In genomic region chr6:112337209-112337638, GRCh38 we compare ENCODE assay signal across 8 cellular contexts. TPM values are rescaled to one million over a fixed set of nuclear protein-coding genes. Genes with fewer than 3 reads are reported as not detected.
DNase-seq lines count a peak whose midpoint lies in the region; ATAC-seq and TF ChIP-seq lines count a peak whose summit lies in the region.

No MANE protein-coding gene starts in this region.

- 0% methylated on average over 1 of the region's 3 CpGs; no CpG with 5 or more reads in 1 of the 2 donors for WGBS in gastroesophageal sphincter (ENCODE audit: low coverage in 1 of 2), 2 donors

- peak; percentile 30 to 74 (median 66) for TF ChIP-seq CTCF in gastroesophageal sphincter (IDR thresholded peaks at IDR 0.05)

- DNase-seq in EH (ENCODE audit: low read depth) (peak; percentile 87), NCI-H1105 (lab: John Stamatoyannopoulos, UW) (peak; percentile 71), SW480 (ENCODE audit: low spot score) (peak; percentile 42), posterior vena cava (ENCODE audit: low spot score) (peak; percentile 85), germinal center (ENCODE audit: low spot score) (no peak)
- no peak for DNase-seq in activated CD4-positive, alpha-beta T cell treated with anti-CD3 and anti-CD28 coated beads, Interleukin-2, amount 50 U/mL, for 4 hours

- peak; percentile 74 for ATAC-seq in gastroesophageal sphincter
- ATAC-seq in HG03039 (IDR thresholded peaks at IDR 0.05; ENCODE audit: unreplicated experiment), result no peak

- no peak for TF ChIP-seq EP300 in gastroesophageal sphincter (IDR thresholded peaks at IDR 0.05)

- H3K4me1 ChIP-seq in gastroesophageal sphincter, result peaks cover 0 to 21% (median 0%) of the 10 kb centered on the region in 3 donors

- no peak for TF ChIP-seq POLR2A in gastroesophageal sphincter (IDR thresholded peaks at IDR 0.05)

- intact Hi-C loops in posterior vena cava (cut with DNase I), result no loop called here

- H3K4me3 ChIP-seq in gastroesophageal sphincter, result no peak overlapping the region

- H3K9me3 ChIP-seq in gastroesophageal sphincter, result no peaks in the 10 kb centered on the region

- H3K27me3 ChIP-seq in gastroesophageal sphincter, result no peaks in the 10 kb centered on the region

- no peaks in the 10 kb centered on the region for H3K36me3 ChIP-seq in gastroesophageal sphincter

- no peak overlapping the region for H3K27ac ChIP-seq in gastroesophageal sphincter

RNA-seq across cellular contexts. Expression of gene RFPL4B, which starts 9.9 kb away (rescaled TPM):
- total RNA-seq in gastroesophageal sphincter, result not detected
- total RNA-seq in posterior vena cava, result not detected

Comparison
In these comparisons a context has a peak if more than half of its experiments do, and no peak if none do; other contexts are left out.
1. DNase-seq: peak in EH (single experiment), NCI-H1105 (single experiment), SW480 (single experiment) and posterior vena cava (single experiment); none in activated CD4-positive, alpha-beta T cell treated with anti-CD3 and anti-CD28 coated beads, Interleukin-2, amount 50 U/mL, for 4 hours (0 of 2) and germinal center (single experiment).